9 cellular contexts compared by ENCODE assay signal in the genomic region with DNA sequence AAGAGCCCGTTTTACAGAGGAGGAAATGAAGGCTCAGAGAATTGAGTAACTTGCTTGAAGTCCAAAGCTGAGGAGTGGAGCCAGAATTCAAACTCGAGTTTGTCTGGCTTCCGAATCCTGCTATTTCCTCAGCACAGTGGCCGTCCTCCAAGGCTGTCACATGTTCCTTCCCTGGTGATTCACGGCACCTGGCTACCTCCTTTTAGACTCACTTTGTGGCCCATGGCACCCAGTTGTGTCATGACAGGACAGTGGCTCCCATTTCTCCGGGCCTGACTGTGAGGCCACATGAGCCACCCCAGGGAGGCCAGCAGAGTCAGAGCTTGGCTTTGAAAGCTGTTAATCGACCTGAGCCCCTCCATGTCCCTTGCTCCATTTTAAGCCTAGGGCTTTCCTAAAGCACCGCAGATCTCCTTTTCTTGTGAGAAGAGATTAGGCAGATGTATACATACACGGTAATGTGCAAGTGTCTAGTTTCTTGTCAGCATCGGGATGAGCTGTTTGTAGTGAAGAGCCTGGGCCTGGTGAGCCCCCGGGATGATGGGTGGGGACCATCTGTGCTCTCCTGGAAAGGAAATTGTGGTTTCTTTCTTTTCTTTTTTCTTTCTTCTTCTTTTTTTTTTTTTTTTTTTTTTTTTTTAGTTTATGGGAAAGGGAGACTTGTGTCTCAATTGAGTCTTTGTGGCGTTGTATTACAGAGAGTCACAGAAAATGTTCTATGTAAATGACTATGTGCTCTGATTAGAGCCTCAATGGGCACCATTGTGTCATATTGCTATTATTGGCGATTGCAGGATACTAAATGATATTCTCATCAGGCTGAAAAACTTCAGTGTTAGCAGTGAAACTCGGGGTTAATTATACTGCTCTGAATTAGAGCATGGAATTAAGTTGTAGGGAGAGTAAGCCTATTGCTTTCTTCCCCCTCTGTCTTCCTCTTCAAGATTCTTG. TPM values are rescaled to one million over a fixed set of nuclear protein-coding genes. Genes with fewer than 3 reads are reported as not detected.
DNase-seq lines count a peak whose midpoint lies in the region; ATAC-seq lines count a peak whose summit lies in the region.
"Had no signal": no experiment of that assay in that cellular context is flagged by ENCODE, and none has a peak within 500 bp of the region (broad histone marks: within the 10 kb centered on the region; RNA-seq: fewer than 3 reads in every experiment).

No MANE protein-coding gene starts in this region.

- H3K36me3 ChIP-seq in rectal smooth muscle tissue (ENCODE audit: control insufficient read depth, insufficient read depth, low read length), result no peaks in the 10 kb centered on the region

- in situ Hi-C loops in SK-MEL-5 (cut with HindIII; ENCODE audit: low pct_unique_long_range_greater_than_20kb, low sequenced_read_pairs), result no loop called here

- peak overlapping the region; percentile 70 for H3K27ac ChIP-seq in rectal smooth muscle tissue (ENCODE audit: low read depth, low read length)

- intact Hi-C loops in cardiac septum (cut with DNase I), result no loop called here

- no peak for ATAC-seq in GM21717 (IDR thresholded peaks at IDR 0.05; ENCODE audit: unreplicated experiment)

- peak; percentile 47 for DNase-seq in D341Med (ENCODE audit: low spot score)
- DNase-seq in SK-MEL-5 (ENCODE audit: low read depth, low spot score), result peak; percentile 93
- DNase-seq in cardiac septum (ENCODE audit: low spot score), result peak; percentile 77
- DNase-seq in stimulated activated CD8-positive, alpha-beta memory T cell treated with anti-CD3 and anti-CD28 coated beads, Interleukin-4, amount 100 ng/mL, for 48 hours, result no peak
- no peak for DNase-seq in NCI-H1105 treated with DMSO at 0.1 percent for 48 hours (lab: John Stamatoyannopoulos, UW)
- no peak for DNase-seq in NCI-H446 (lab: John Stamatoyannopoulos, UW)
- DNase-seq: activated naive CD4-positive, alpha-beta T cell treated with anti-CD3 and anti-CD28 coated beads, Interleukin-2, amount 50 U/mL, for 16 hours had no signal

- H3K9ac ChIP-seq in rectal smooth muscle tissue (ENCODE audit: low read length), result no peak overlapping the region

- H3K4me3 ChIP-seq in rectal smooth muscle tissue (ENCODE audit: low read length), result no peak overlapping the region

- H3K27me3 ChIP-seq in rectal smooth muscle tissue (ENCODE audit: control insufficient read depth, insufficient read depth, low read length), result no peaks in the 10 kb centered on the region

- H3K4me1 ChIP-seq in rectal smooth muscle tissue (ENCODE audit: control insufficient read depth, insufficient read depth, low read length), result peaks cover 10% of the 10 kb centered on the region

RNA-seq across cellular contexts. Expression of a gene that starts 54.8 kb away (rescaled TPM):
- 39.4 and 40.1 TPM in 2 replicates for total RNA-seq in SK-MEL-5 (2014; rRNA removed; shearing (Covaris generic))
- 39.0 and 54.7 TPM in 2 replicates for polyA plus RNA-seq in SK-MEL-5 (2015; cell fraction: cytosol; rRNA removed)
- 37.4 and 40.4 TPM in 2 replicates for polyA plus RNA-seq in SK-MEL-5 (2015; cell fraction: nucleus; rRNA removed)
- 11.0 TPM for total RNA-seq in cardiac septum

Comparison
In these comparisons a context has a peak if more than half of its experiments do, and no peak if none do; other contexts are left out.
1. DNase-seq: peak in D341Med (single experiment), SK-MEL-5 (single experiment) and cardiac septum (single experiment); none in stimulated activated CD8-positive, alpha-beta memory T cell treated with anti-CD3 and anti-CD28 coated beads, Interleukin-4, amount 100 ng/mL, for 48 hours (single experiment), NCI-H1105 treated with DMSO at 0.1 percent for 48 hours (single experiment) and NCI-H446 (0 of 2).